1 cellular context compared by ENCODE assay signal in genomic region chr3:113211370-113212154, GRCh38.
TF ChIP-seq lines count a peak whose summit lies in the region.

TSS of gene BOC (plus strand) at chr3:113211557. CDS start at chr3:113249803, 38,246 bp downstream.

TF ChIP-seq in WTC11, 78 proteins besides CTCF, POLR2A, EP300 and RAD21 (continued from another document and continues in another):
- TF ChIP-seq, protein P1, sequence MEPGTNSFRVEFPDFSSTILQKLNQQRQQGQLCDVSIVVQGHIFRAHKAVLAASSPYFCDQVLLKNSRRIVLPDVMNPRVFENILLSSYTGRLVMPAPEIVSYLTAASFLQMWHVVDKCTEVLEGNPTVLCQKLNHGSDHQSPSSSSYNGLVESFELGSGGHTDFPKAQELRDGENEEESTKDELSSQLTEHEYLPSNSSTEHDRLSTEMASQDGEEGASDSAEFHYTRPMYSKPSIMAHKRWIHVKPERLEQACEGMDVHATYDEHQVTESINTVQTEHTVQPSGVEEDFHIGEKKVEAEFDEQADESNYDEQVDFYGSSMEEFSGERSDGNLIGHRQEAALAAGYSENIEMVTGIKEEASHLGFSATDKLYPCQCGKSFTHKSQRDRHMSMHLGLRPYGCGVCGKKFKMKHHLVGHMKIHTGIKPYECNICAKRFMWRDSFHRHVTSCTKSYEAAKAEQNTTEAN (CRISPR knock-in tag; IDR thresholded peaks at IDR 0.05) = 0 out of 2 replicates have a peak, but pooled peaks have one; percentile 40
- no peak for TF ChIP-seq CREM (CRISPR knock-in tag; IDR thresholded peaks at IDR 0.05)
- no peak for TF ChIP-seq ZNF512 (CRISPR knock-in tag; IDR thresholded peaks at IDR 0.05; ENCODE audit: borderline replicate concordance)
- TF ChIP-seq, protein P2, sequence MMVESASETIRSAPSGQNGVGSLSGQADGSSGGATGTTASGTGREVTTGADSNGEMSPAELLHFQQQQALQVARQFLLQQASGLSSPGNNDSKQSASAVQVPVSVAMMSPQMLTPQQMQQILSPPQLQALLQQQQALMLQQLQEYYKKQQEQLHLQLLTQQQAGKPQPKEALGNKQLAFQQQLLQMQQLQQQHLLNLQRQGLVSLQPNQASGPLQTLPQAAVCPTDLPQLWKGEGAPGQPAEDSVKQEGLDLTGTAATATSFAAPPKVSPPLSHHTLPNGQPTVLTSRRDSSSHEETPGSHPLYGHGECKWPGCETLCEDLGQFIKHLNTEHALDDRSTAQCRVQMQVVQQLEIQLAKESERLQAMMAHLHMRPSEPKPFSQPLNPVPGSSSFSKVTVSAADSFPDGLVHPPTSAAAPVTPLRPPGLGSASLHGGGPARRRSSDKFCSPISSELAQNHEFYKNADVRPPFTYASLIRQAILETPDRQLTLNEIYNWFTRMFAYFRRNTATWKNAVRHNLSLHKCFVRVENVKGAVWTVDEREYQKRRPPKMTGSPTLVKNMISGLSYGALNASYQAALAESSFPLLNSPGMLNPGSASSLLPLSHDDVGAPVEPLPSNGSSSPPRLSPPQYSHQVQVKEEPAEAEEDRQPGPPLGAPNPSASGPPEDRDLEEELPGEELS (CRISPR knock-in tag; IDR thresholded peaks at IDR 0.05) = no peak
- TF ChIP-seq, protein P3, sequence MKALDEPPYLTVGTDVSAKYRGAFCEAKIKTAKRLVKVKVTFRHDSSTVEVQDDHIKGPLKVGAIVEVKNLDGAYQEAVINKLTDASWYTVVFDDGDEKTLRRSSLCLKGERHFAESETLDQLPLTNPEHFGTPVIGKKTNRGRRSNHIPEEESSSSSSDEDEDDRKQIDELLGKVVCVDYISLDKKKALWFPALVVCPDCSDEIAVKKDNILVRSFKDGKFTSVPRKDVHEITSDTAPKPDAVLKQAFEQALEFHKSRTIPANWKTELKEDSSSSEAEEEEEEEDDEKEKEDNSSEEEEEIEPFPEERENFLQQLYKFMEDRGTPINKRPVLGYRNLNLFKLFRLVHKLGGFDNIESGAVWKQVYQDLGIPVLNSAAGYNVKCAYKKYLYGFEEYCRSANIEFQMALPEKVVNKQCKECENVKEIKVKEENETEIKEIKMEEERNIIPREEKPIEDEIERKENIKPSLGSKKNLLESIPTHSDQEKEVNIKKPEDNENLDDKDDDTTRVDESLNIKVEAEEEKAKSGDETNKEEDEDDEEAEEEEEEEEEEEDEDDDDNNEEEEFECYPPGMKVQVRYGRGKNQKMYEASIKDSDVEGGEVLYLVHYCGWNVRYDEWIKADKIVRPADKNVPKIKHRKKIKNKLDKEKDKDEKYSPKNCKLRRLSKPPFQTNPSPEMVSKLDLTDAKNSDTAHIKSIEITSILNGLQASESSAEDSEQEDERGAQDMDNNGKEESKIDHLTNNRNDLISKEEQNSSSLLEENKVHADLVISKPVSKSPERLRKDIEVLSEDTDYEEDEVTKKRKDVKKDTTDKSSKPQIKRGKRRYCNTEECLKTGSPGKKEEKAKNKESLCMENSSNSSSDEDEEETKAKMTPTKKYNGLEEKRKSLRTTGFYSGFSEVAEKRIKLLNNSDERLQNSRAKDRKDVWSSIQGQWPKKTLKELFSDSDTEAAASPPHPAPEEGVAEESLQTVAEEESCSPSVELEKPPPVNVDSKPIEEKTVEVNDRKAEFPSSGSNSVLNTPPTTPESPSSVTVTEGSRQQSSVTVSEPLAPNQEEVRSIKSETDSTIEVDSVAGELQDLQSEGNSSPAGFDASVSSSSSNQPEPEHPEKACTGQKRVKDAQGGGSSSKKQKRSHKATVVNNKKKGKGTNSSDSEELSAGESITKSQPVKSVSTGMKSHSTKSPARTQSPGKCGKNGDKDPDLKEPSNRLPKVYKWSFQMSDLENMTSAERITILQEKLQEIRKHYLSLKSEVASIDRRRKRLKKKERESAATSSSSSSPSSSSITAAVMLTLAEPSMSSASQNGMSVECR (CRISPR knock-in tag; IDR thresholded peaks at IDR 0.05; ENCODE audit: borderline replicate concordance) = no peak
- TF ChIP-seq FOXJ3 (CRISPR knock-in tag; IDR thresholded peaks at IDR 0.05; ENCODE audit: borderline replicate concordance) = no peak
- no peak for TF ChIP-seq NR2C2 (CRISPR knock-in tag; IDR thresholded peaks at IDR 0.05)
- no peak for TF ChIP-seq ZNF281 (CRISPR knock-in tag; IDR thresholded peaks at IDR 0.05)
- peak; percentile 36; the same call in 1 of the 2 replicates for TF ChIP-seq FOXP1 (CRISPR knock-in tag; IDR thresholded peaks at IDR 0.05; ENCODE audit: borderline replicate concordance)
- TF ChIP-seq AFF4 (CRISPR knock-in tag; IDR thresholded peaks at IDR 0.05; ENCODE audit: borderline replicate concordance) = no peak
- TF ChIP-seq SMAD4 (CRISPR knock-in tag; IDR thresholded peaks at IDR 0.05) = 0 out of 2 replicates have a peak, but pooled peaks have one; percentile 46
- TF ChIP-seq FOXK1 (CRISPR knock-in tag; IDR thresholded peaks at IDR 0.05) = peak; percentile 50; the same call in 1 of the 2 replicates
- TF ChIP-seq ZNF138 (CRISPR knock-in tag; conservative IDR thresholded peaks at IDR 0.05) = no peak
- TF ChIP-seq, protein P4, sequence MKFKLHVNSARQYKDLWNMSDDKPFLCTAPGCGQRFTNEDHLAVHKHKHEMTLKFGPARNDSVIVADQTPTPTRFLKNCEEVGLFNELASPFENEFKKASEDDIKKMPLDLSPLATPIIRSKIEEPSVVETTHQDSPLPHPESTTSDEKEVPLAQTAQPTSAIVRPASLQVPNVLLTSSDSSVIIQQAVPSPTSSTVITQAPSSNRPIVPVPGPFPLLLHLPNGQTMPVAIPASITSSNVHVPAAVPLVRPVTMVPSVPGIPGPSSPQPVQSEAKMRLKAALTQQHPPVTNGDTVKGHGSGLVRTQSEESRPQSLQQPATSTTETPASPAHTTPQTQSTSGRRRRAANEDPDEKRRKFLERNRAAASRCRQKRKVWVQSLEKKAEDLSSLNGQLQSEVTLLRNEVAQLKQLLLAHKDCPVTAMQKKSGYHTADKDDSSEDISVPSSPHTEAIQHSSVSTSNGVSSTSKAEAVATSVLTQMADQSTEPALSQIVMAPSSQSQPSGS (CRISPR knock-in tag; IDR thresholded peaks at IDR 0.05; ENCODE audit: borderline replicate concordance, low read depth) = no peak
- TF ChIP-seq KAT7 (CRISPR knock-in tag; IDR thresholded peaks at IDR 0.05; ENCODE audit: borderline replicate concordance) = peak; percentile 90; the same call in 1 of the 2 replicates
- no peak for TF ChIP-seq SMAD3 (CRISPR knock-in tag; IDR thresholded peaks at IDR 0.05; ENCODE audit: borderline replicate concordance)
- no peak for TF ChIP-seq MAX (CRISPR knock-in tag; IDR thresholded peaks at IDR 0.05)
- no peak for TF ChIP-seq SOX15 (CRISPR knock-in tag; IDR thresholded peaks at IDR 0.05)
- TF ChIP-seq ZSCAN18 (CRISPR knock-in tag; IDR thresholded peaks at IDR 0.05) = no peak
- TF ChIP-seq, protein P5, sequence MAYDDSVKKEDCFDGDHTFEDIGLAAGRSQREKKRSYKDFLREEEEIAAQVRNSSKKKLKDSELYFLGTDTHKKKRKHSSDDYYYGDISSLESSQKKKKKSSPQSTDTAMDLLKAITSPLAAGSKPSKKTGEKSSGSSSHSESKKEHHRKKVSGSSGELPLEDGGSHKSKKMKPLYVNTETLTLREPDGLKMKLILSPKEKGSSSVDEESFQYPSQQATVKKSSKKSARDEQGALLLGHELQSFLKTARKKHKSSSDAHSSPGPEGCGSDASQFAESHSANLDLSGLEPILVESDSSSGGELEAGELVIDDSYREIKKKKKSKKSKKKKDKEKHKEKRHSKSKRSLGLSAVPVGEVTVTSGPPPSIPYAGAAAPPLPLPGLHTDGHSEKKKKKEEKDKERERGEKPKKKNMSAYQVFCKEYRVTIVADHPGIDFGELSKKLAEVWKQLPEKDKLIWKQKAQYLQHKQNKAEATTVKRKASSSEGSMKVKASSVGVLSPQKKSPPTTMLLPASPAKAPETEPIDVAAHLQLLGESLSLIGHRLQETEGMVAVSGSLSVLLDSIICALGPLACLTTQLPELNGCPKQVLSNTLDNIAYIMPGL (CRISPR knock-in tag; IDR thresholded peaks at IDR 0.05) = peak; percentile 61
- TF ChIP-seq GABPB1 (CRISPR knock-in tag; IDR thresholded peaks at IDR 0.05) = no peak
- TF ChIP-seq, protein P6, sequence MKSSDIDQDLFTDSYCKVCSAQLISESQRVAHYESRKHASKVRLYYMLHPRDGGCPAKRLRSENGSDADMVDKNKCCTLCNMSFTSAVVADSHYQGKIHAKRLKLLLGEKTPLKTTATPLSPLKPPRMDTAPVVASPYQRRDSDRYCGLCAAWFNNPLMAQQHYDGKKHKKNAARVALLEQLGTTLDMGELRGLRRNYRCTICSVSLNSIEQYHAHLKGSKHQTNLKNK (CRISPR knock-in tag; IDR thresholded peaks at IDR 0.05) = no peak
- TF ChIP-seq MYBL2 (CRISPR knock-in tag; IDR thresholded peaks at IDR 0.05) = 0 out of 2 replicates have a peak, but pooled peaks have one; percentile 25
- TF ChIP-seq JUN (CRISPR knock-in tag; IDR thresholded peaks at IDR 0.05) = peak; percentile 54; the same call in 1 of the 2 replicates
- TF ChIP-seq, protein P7, sequence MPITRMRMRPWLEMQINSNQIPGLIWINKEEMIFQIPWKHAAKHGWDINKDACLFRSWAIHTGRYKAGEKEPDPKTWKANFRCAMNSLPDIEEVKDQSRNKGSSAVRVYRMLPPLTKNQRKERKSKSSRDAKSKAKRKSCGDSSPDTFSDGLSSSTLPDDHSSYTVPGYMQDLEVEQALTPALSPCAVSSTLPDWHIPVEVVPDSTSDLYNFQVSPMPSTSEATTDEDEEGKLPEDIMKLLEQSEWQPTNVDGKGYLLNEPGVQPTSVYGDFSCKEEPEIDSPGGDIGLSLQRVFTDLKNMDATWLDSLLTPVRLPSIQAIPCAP (CRISPR knock-in tag; IDR thresholded peaks at IDR 0.05) = no peak
- TF ChIP-seq ETV6 (CRISPR knock-in tag; IDR thresholded peaks at IDR 0.05) = 0 out of 2 replicates have a peak, but pooled peaks have one; percentile 18
- TF ChIP-seq ZBTB21 (CRISPR knock-in tag; IDR thresholded peaks at IDR 0.05; ENCODE audit: borderline replicate concordance) = no peak
- no peak for TF ChIP-seq CDX4 (CRISPR knock-in tag; IDR thresholded peaks at IDR 0.05; ENCODE audit: borderline replicate concordance)
- TF ChIP-seq NFATC4 (CRISPR knock-in tag; IDR thresholded peaks at IDR 0.05) = no peak
